Comparison of ENCODE assay signal across 8 cellular contexts in genomic region chr1:100250264-100250663, GRCh38. TPM values are rescaled to one million over a fixed set of nuclear protein-coding genes. Genes with fewer than 3 reads are reported as not detected.
DNase-seq lines count a peak whose midpoint lies in the region; ATAC-seq and TF ChIP-seq lines count a peak whose summit lies in the region.

No MANE protein-coding gene starts in this region.

- H2BK5ac ChIP-seq in mesendoderm (ENCODE audit: low read length), result no peak overlapping the region

- H3K4me3 ChIP-seq in heart right ventricle (peak overlapping the region; percentile 58 to 97 (median 79)), brain microvascular endothelial cell (ENCODE audit: low read depth, low read length) (peak overlapping the region; percentile 92), mesendoderm (ENCODE audit: low read length) (no peak overlapping the region)

- in situ Hi-C loops in brain microvascular endothelial cell (cut with HindIII; ENCODE audit: low pct_ligation_motif_present, low sequenced_read_pairs), result no loop called here

- H3K18ac ChIP-seq in mesendoderm (ENCODE audit: low read length), result no peak overlapping the region

- H2BK120ac ChIP-seq in mesendoderm (ENCODE audit: low read depth, low read length), result no peak overlapping the region

- H3K4me1 ChIP-seq in heart right ventricle, result peaks cover 0 to 23% (median 19%) of the 10 kb centered on the region in 9 donors
- H3K4me1 ChIP-seq in mesendoderm (ENCODE audit: control insufficient read depth, low read depth, low read length), result peaks cover 4% of the 10 kb centered on the region

- H3K4me2 ChIP-seq in mesendoderm (ENCODE audit: low read length), result no peak overlapping the region

- peak overlapping the region; percentile 17 for H3K9ac ChIP-seq in mesendoderm (ENCODE audit: low read length)

- H3K36me3 ChIP-seq in heart right ventricle (no peaks in the 10 kb centered on the region), brain microvascular endothelial cell (replicated peaks) (no peaks in the 10 kb centered on the region), mesendoderm (ENCODE audit: control insufficient read depth, insufficient read depth, low read length) (no peaks in the 10 kb centered on the region)

- peak overlapping the region; percentile 28 for H3K56ac ChIP-seq in mesendoderm (ENCODE audit: low read length)

- H3K27ac ChIP-seq in heart right ventricle, result peak overlapping the region in 9 of 10 donors; percentile 38 to 95 (median 86)
- H3K27ac ChIP-seq in brain microvascular endothelial cell, result peak overlapping the region; percentile 33
- H3K27ac ChIP-seq in mesendoderm (ENCODE audit: low read depth, low read length), result no peak overlapping the region

- intact Hi-C loops in heart right ventricle (cut with DNase I), result loop anchor here in 2 of 10 donors (1.0 to 2.0 kb wide), 2 partner anchors 16 to 17 kb away; partner anchors contain the start of gene RTCA (in 2 of the 2)
- intact Hi-C loops in cardiac septum (cut with DNase I), result loop anchor here (2.0 kb wide), 1 partner anchor 103 kb away; the partner anchor contains the start of gene CDC14A

- H3K27me3 ChIP-seq in heart right ventricle, result no peaks in the 10 kb centered on the region
- no peaks in the 10 kb centered on the region for H3K27me3 ChIP-seq in brain microvascular endothelial cell (replicated peaks)
- no peaks in the 10 kb centered on the region for H3K27me3 ChIP-seq in mesendoderm (ENCODE audit: insufficient read depth, low read length, poor library complexity)

- peaks cover 5% of the 10 kb centered on the region for H3K79me1 ChIP-seq in mesendoderm (ENCODE audit: low read length)

- H3K23ac ChIP-seq in mesendoderm (ENCODE audit: low read length), result no peak overlapping the region

- H2BK15ac ChIP-seq in mesendoderm (replicated peaks; ENCODE audit: low read depth), result no peak overlapping the region

- DNase-seq in heart right ventricle (no peak), cardiac septum (ENCODE audit: low spot score) (no peak), brain microvascular endothelial cell (no peak), mesendoderm (peak; percentile 0), dermis blood vessel endothelial cell (no peak), foreskin melanocyte (no peak), CD1c-positive myeloid dendritic cell (ENCODE audit: extremely low spot score) (no peak)

- peaks cover 11% of the 10 kb centered on the region for H3K79me2 ChIP-seq in mesendoderm (ENCODE audit: control insufficient read depth, insufficient read depth, low read length)

- ATAC-seq in heart right ventricle, result no peak
- ATAC-seq in HG02973 (IDR thresholded peaks at IDR 0.05; ENCODE audit: unreplicated experiment), result no peak

- no peak overlapping the region for H3K4ac ChIP-seq in mesendoderm (ENCODE audit: low read depth, low read length)

- H3K9me3 ChIP-seq in heart right ventricle, result no peaks in the 10 kb centered on the region

- H4K8ac ChIP-seq in mesendoderm (ENCODE audit: low read depth, low read length), result no peak overlapping the region

- 0% methylated on average over 1 of the region's 1 CpG for WGBS in heart right ventricle, 2 donors
- no CpG with 5 or more reads among the region's 1 CpG for WGBS in mesendoderm (ENCODE audit: extremely low coverage, insufficient coverage, low lambda C conversion rate)

- no peak overlapping the region for H4K5ac ChIP-seq in mesendoderm (ENCODE audit: low read length)

- TF ChIP-seq CTCF in heart right ventricle (IDR thresholded peaks at IDR 0.05) (no peak), brain microvascular endothelial cell (IDR thresholded peaks at IDR 0.05; ENCODE audit: low read depth, low read length, missing control alignments) (no peak)

- H2AK5ac ChIP-seq in mesendoderm (ENCODE audit: low read length), result no peak overlapping the region

RNA-seq across cellular contexts. Expression of gene DBT, which starts 0.6 kb away (rescaled TPM):
- 10 to 100 TPM; 27.9 to 49.0 (median 38.8) TPM for total RNA-seq in heart right ventricle
- 1 to 10 TPM; 4.9 to 8.3 TPM for polyA plus RNA-seq in heart right ventricle
- 29.3 TPM for total RNA-seq in cardiac septum
- polyA plus RNA-seq in mesendoderm (2013, experiment 1 of 2), result 6.3 TPM
- polyA plus RNA-seq in mesendoderm (2013, experiment 2 of 2), result 6.0 TPM
- total RNA-seq in dermis blood vessel endothelial cell, result 5.4 and 9.9 TPM in 2 replicates

RNA-seq across cellular contexts. Expression of gene RTCA, which starts 15.8 kb away (rescaled TPM):
- total RNA-seq in heart right ventricle, result 10 to 100 TPM; 30.1 to 44.8 (median 36.9) TPM
- polyA plus RNA-seq in heart right ventricle, result 10 to 100 TPM; 17.1 to 30.2 TPM
- total RNA-seq in cardiac septum, result 34.4 TPM
- 39.0 TPM for polyA plus RNA-seq in mesendoderm (2013, experiment 1 of 2)
- 38.3 TPM for polyA plus RNA-seq in mesendoderm (2013, experiment 2 of 2)
- total RNA-seq in dermis blood vessel endothelial cell, result 41.0 and 48.7 TPM in 2 replicates
